ENCODE assay signal across 16 cellular contexts in genomic region chr11:2325719-2326118, GRCh38. TPM values are rescaled to one million over a fixed set of nuclear protein-coding genes. Genes with fewer than 3 reads are reported as not detected.
A peak's percentile ranks its signal among the peaks of the same experiment; 100 is the strongest.
DNase-seq lines count a peak whose midpoint lies in the region; ATAC-seq, FAIRE-seq and TF ChIP-seq lines count a peak whose summit lies in the region.
"Had no signal": no experiment of that assay in that cellular context is flagged by ENCODE, and none has a peak within 500 bp of the region (broad histone marks: within the 10 kb centered on the region; RNA-seq: fewer than 3 reads in every experiment).

No MANE protein-coding gene starts in this region.

- 48% methylated on average over 2 of the region's 2 CpGs for WGBS in liver
- 6% methylated on average over 2 of the region's 2 CpGs for WGBS in HepG2 (ENCODE audit: low lambda C conversion rate)
- WGBS in tibial nerve, 2 donors = 74 to 83% methylated on average over 2 of the region's 2 CpGs

- H4K20me1 ChIP-seq in HepG2 (ENCODE audit: insufficient read depth, low read length) = no peaks in the 10 kb centered on the region

- peaks cover 0 to 1% (median 0%) of the 10 kb centered on the region in 4 donors for H3K9me3 ChIP-seq in liver (ENCODE audit: control insufficient read depth in 4 of 4, low read length in 3 of 4)
- H3K9me3 ChIP-seq in HepG2 (ENCODE audit: low read length) = 0 out of 2 replicates have a peak, but pooled peaks cover 4% of the 10 kb centered on the region
- H3K9me3 ChIP-seq in tibial nerve = no peaks in the 10 kb centered on the region

- no peak for FAIRE-seq in HepG2 (lab: Jason Lieb, UNC)
- FAIRE-seq: urothelium cell line had no signal

- H3K36me3 ChIP-seq in liver (ENCODE audit: control insufficient read depth in 4 of 4, insufficient read depth in 3 of 4, low read depth in 1 of 4, low read length in 3 of 4) (no peaks in the 10 kb centered on the region), HepG2 (replicated peaks in 1 of 2; ENCODE audit: control insufficient read depth in 1 of 2, insufficient read depth in 2 of 2, low read length in 2 of 2) (no peaks in the 10 kb centered on the region), tibial nerve (no peaks in the 10 kb centered on the region)

- no peak overlapping the region for H3K4me2 ChIP-seq in HepG2 (ENCODE audit: low read depth, low read length)

- no peak for TF ChIP-seq CTCF in liver (IDR thresholded peaks at IDR 0.05; ENCODE audit: low read depth, low read length, missing input control)
- no peak for TF ChIP-seq CTCF in HepG2 (CRISPR knock-in tag; IDR thresholded peaks at IDR 0.05)
- no peak for TF ChIP-seq CTCF in tibial nerve (IDR thresholded peaks at IDR 0.05)

- TF ChIP-seq EP300 in HepG2 (IDR thresholded peaks at IDR 0.05; ENCODE audit: low read depth in 2 of 2, low read length in 2 of 2) (no peak), HepG2 (CRISPR knock-in tag; IDR thresholded peaks at IDR 0.05; ENCODE audit: borderline replicate concordance) (no peak), tibial nerve (IDR thresholded peaks at IDR 0.05) (no peak)

- H3K4me3 ChIP-seq in liver (ENCODE audit: low read depth in 1 of 3, low read length in 3 of 3) = no peak overlapping the region
- no peak overlapping the region for H3K4me3 ChIP-seq in HepG2 (replicated peaks in 1 of 3; ENCODE audit: insufficient read depth in 1 of 3, low read depth in 2 of 3, low read length in 3 of 3)
- H3K4me3 ChIP-seq in tibial nerve = no peak overlapping the region

- no peak overlapping the region for H2AFZ ChIP-seq in HepG2 (ENCODE audit: low read length)

- DNase-seq in HepG2 (ENCODE audit: low spot score) (no peak), cerebellum (ENCODE audit: low spot score) (peak; percentile 94), hepatic stellate cell (ENCODE audit: low spot score) (peak; percentile 65), ureter (ENCODE audit: low spot score) (peak; percentile 57), COLO829 (ENCODE audit: low spot score) (no peak), tibial nerve (ENCODE audit: low spot score in 2 of 2) (no peak)
- DNase-seq: activated T-cell treated with anti-CD3 and anti-CD28 coated beads, Interleukin-2, amount 50 U/mL, for 1 hour; effector memory CD8-positive, alpha-beta T cell; hippocampal formation; SW 1271 had no signal

- POLR2A ChIA-PET in HepG2 (lab: Yijun Ruan, JAX) = no interaction called here

- peak; percentile 49 to 64 for TF ChIP-seq RAD21 in liver (IDR thresholded peaks at IDR 0.05)
- TF ChIP-seq RAD21 in HepG2 (CRISPR knock-in tag; IDR thresholded peaks at IDR 0.05) = no peak

- peak overlapping the region; percentile 8 to 21 for H3K27ac ChIP-seq in liver (ENCODE audit: low read depth in 1 of 2, low read length in 2 of 2)
- no peak overlapping the region for H3K27ac ChIP-seq in HepG2 (ENCODE audit: extremely low read length, insufficient read depth, low read length)
- no peak overlapping the region for H3K27ac ChIP-seq in tibial nerve

- no peaks in the 10 kb centered on the region for H3K27me3 ChIP-seq in liver (ENCODE audit: control insufficient read depth in 4 of 4, insufficient read depth in 4 of 4, low read length in 3 of 4)
- H3K27me3 ChIP-seq in HepG2 (ENCODE audit: control insufficient read depth in 1 of 2, insufficient read depth in 2 of 2, low read length in 2 of 2) = peaks cover 6 to 51% of the 10 kb centered on the region in 2 experiments
- H3K27me3 ChIP-seq in tibial nerve = no peaks in the 10 kb centered on the region

- intact Hi-C loops in HepG2 (cut with micrococcal nuclease; ENCODE audit: unreplicated experiment) = no loop called here

- peaks cover 6 to 34% (median 27%) of the 10 kb centered on the region in 4 donors for H3K4me1 ChIP-seq in liver (ENCODE audit: control insufficient read depth in 4 of 4, insufficient read depth in 4 of 4, low read length in 3 of 4)
- H3K4me1 ChIP-seq in HepG2 (ENCODE audit: insufficient read depth, low read length) = no peaks in the 10 kb centered on the region
- H3K4me1 ChIP-seq in tibial nerve = no peaks in the 10 kb centered on the region

- H3K9ac ChIP-seq in liver (ENCODE audit: low read depth in 1 of 2, low read length in 2 of 2) (no peak overlapping the region), HepG2 (ENCODE audit: insufficient read depth, low read depth, low read length) (no peak overlapping the region)

- CTCF ChIA-PET in HepG2 (lab: Yijun Ruan, JAX; ENCODE audit: low intra/inter-chr PET ratio, low total read pairs) = no interaction called here

- TF ChIP-seq POLR2A in HepG2 (IDR thresholded peaks at IDR 0.05; ENCODE audit: insufficient read depth in 1 of 2, low read depth in 2 of 2, low read length in 2 of 2) (no peak), tibial nerve (IDR thresholded peaks at IDR 0.05) (no peak)

- no TSS peak for BruUV-seq in HepG2 (replicated peaks; lab: Mats Ljungman, UMichigan)

- no peaks in the 10 kb centered on the region for H3K79me2 ChIP-seq in HepG2 (ENCODE audit: insufficient read depth, low read length)

- no peak for ATAC-seq in HepG2
- no peak for ATAC-seq in HG02610 (IDR thresholded peaks at IDR 0.05; ENCODE audit: unreplicated experiment)
- ATAC-seq: effector memory CD8-positive, alpha-beta T cell had no signal

- in situ Hi-C loops in HepG2 (cut with HindIII; ENCODE audit: extremely low pct_ligation_motif_present, low pct_unique_long_range_greater_than_20kb) = no loop called here

RNA-seq across cellular contexts. Expression of gene TSPAN32, which starts 23.9 kb away (rescaled TPM):
- total RNA-seq in liver = 10 to 100 TPM in 1 of 2 donors, under 1 TPM in 1; 0.25 to 71.4 TPM
- polyA plus RNA-seq in liver = under 1 TPM; 0.32 to 0.57 TPM
- total RNA-seq in HepG2 (2016; rRNA removed; fragmentation: Illumina TruSeq; extraction: Trizol) = 0.09 TPM in 1 of 2 replicates, not detected in the other
- not detected in 2 replicates for total RNA-seq in HepG2 (2016; cell fraction: cytosol; rRNA removed; fragmentation: Illumina TruSeq; extraction: Trizol; ENCODE audit: low read depth)
- 0.24 TPM in 1 of 2 replicates, not detected in the other for total RNA-seq in HepG2 (2016; cell fraction: insoluble cytoplasmic fraction; rRNA removed; fragmentation: Illumina TruSeq; extraction: Trizol)
- not detected in 2 replicates for total RNA-seq in HepG2 (2016; cell fraction: membrane; rRNA removed; fragmentation: Illumina TruSeq; extraction: Trizol)
- 0.31 and 0.53 TPM in 2 replicates for total RNA-seq in HepG2 (2016; cell fraction: nucleus; rRNA removed; fragmentation: Illumina TruSeq; extraction: Trizol)
- 0.39 and 0.70 TPM in 2 replicates for polyA plus RNA-seq in HepG2 (2011; rRNA removed)
- 0.18 and 0.34 TPM in 2 replicates for polyA plus RNA-seq in HepG2 (2011; cell fraction: cytosol; rRNA removed)
- 2.2 and 7.0 TPM in 2 replicates for polyA plus RNA-seq in HepG2 (2011; cell fraction: nucleus; rRNA removed)
- polyA plus RNA-seq in HepG2 (2012) = 0.51 and 1.2 TPM in 2 replicates
- not detected in 2 replicates for polyA plus RNA-seq in HepG2 (2016; cell fraction: cytosol; fragmentation: Illumina TruSeq; extraction: Trizol; ENCODE audit: low read depth)
- polyA plus RNA-seq in HepG2 (2016; cell fraction: insoluble cytoplasmic fraction; fragmentation: Illumina TruSeq; extraction: Trizol; ENCODE audit: low read depth) = not detected in 2 replicates
- not detected in 2 replicates for polyA plus RNA-seq in HepG2 (2016; cell fraction: membrane; fragmentation: Illumina TruSeq; extraction: Trizol; ENCODE audit: low read depth)
- 0.19 and 0.56 TPM in 2 replicates for polyA plus RNA-seq in HepG2 (2016; cell fraction: nucleus; fragmentation: Illumina TruSeq; extraction: Trizol; ENCODE audit: insufficient read depth, low read depth)
- polyA minus RNA-seq in HepG2 (2011; rRNA and poly(A)+ RNA removed; ENCODE audit: low replicate concordance) = 0.07 and 1.3 TPM in 2 replicates
- not detected in 2 replicates for polyA minus RNA-seq in HepG2 (2011; cell fraction: cytosol; rRNA and poly(A)+ RNA removed)
- polyA minus RNA-seq in HepG2 (2011; cell fraction: nucleus; rRNA and poly(A)+ RNA removed) = 0.90 TPM in 1 of 2 replicates, not detected in the other
- total RNA-seq in cerebellum = 0.27 TPM
- total RNA-seq in ureter = 4.3 TPM
- 1 to 10 TPM; 1.8 to 9.0 (median 5.8) TPM for total RNA-seq in tibial nerve
- total RNA-seq: A673, lung microvascular endothelial cell had no signal

RNA-seq across cellular contexts. Expression of gene C11orf21, which starts 24.0 kb away (rescaled TPM):
- total RNA-seq in liver (10 to 100 TPM in 1 of 2 donors, under 1 TPM in 1; 0.67 to 16.2 TPM), HepG2 (2016; rRNA removed; fragmentation: Illumina TruSeq; extraction: Trizol) (not detected in 2 replicates), cerebellum (0.27 TPM), ureter (2.3 TPM), tibial nerve (1 to 10 TPM in 2 of 4 donors, under 1 TPM in 2; 0.39 to 2.4 (median 1.1) TPM)
- polyA plus RNA-seq in liver (under 1 TPM; 0.14 to 0.22 TPM), HepG2 (2011; rRNA removed) (0.03 and 0.08 TPM in 2 replicates)
- not detected in 2 replicates for total RNA-seq in HepG2 (2016; cell fraction: cytosol; rRNA removed; fragmentation: Illumina TruSeq; extraction: Trizol; ENCODE audit: low read depth)
- total RNA-seq in HepG2 (2016; cell fraction: insoluble cytoplasmic fraction; rRNA removed; fragmentation: Illumina TruSeq; extraction: Trizol) = not detected in 2 replicates
- total RNA-seq in HepG2 (2016; cell fraction: membrane; rRNA removed; fragmentation: Illumina TruSeq; extraction: Trizol) = not detected in 2 replicates
- not detected in 2 replicates for total RNA-seq in HepG2 (2016; cell fraction: nucleus; rRNA removed; fragmentation: Illumina TruSeq; extraction: Trizol)
- polyA plus RNA-seq in HepG2 (2011; cell fraction: cytosol; rRNA removed) = 0.04 TPM in 1 of 2 replicates, not detected in the other
- 0.09 and 0.11 TPM in 2 replicates for polyA plus RNA-seq in HepG2 (2011; cell fraction: nucleus; rRNA removed)
- polyA plus RNA-seq in HepG2 (2012) = not detected in 2 replicates
- not detected in 2 replicates for polyA plus RNA-seq in HepG2 (2016; cell fraction: cytosol; fragmentation: Illumina TruSeq; extraction: Trizol; ENCODE audit: low read depth)
- polyA plus RNA-seq in HepG2 (2016; cell fraction: insoluble cytoplasmic fraction; fragmentation: Illumina TruSeq; extraction: Trizol; ENCODE audit: low read depth) = not detected in 2 replicates
- polyA plus RNA-seq in HepG2 (2016; cell fraction: membrane; fragmentation: Illumina TruSeq; extraction: Trizol; ENCODE audit: low read depth) = not detected in 2 replicates
- not detected in 2 replicates for polyA plus RNA-seq in HepG2 (2016; cell fraction: nucleus; fragmentation: Illumina TruSeq; extraction: Trizol; ENCODE audit: insufficient read depth, low read depth)
- 0.12 TPM in 1 of 2 replicates, not detected in the other for polyA minus RNA-seq in HepG2 (2011; rRNA and poly(A)+ RNA removed; ENCODE audit: low replicate concordance)
- polyA minus RNA-seq in HepG2 (2011; cell fraction: cytosol; rRNA and poly(A)+ RNA removed) = not detected in 2 replicates
- polyA minus RNA-seq in HepG2 (2011; cell fraction: nucleus; rRNA and poly(A)+ RNA removed) = not detected in 2 replicates
- total RNA-seq: A673, lung microvascular endothelial cell had no signal

RNA-seq across cellular contexts. Expression of gene CD81, which starts 51.4 kb away (rescaled TPM):
- total RNA-seq in liver (100 to 1,000 TPM in 1 of 2 donors, 10 to 100 TPM in 1; 76.9 to 190 TPM), HepG2 (2016; rRNA removed; fragmentation: Illumina TruSeq; extraction: Trizol) (not detected in 2 replicates), cerebellum (90.7 TPM), ureter (831 TPM), tibial nerve (100 to 1,000 TPM; 650 to 822 (median 674) TPM)
- polyA plus RNA-seq in liver (100 to 1,000 TPM; 139 to 712 TPM), HepG2 (2011; rRNA removed) (not detected in 2 replicates)
- total RNA-seq in HepG2 (2016; cell fraction: cytosol; rRNA removed; fragmentation: Illumina TruSeq; extraction: Trizol; ENCODE audit: low read depth) = not detected in 2 replicates
- total RNA-seq in HepG2 (2016; cell fraction: insoluble cytoplasmic fraction; rRNA removed; fragmentation: Illumina TruSeq; extraction: Trizol) = not detected in 2 replicates
- total RNA-seq in HepG2 (2016; cell fraction: membrane; rRNA removed; fragmentation: Illumina TruSeq; extraction: Trizol) = not detected in 2 replicates
- not detected in 2 replicates for total RNA-seq in HepG2 (2016; cell fraction: nucleus; rRNA removed; fragmentation: Illumina TruSeq; extraction: Trizol)
- 0.05 TPM in 2 replicates for polyA plus RNA-seq in HepG2 (2011; cell fraction: cytosol; rRNA removed)
- 0.26 TPM in 1 of 2 replicates, not detected in the other for polyA plus RNA-seq in HepG2 (2011; cell fraction: nucleus; rRNA removed)
- polyA plus RNA-seq in HepG2 (2012) = not detected in 2 replicates
- polyA plus RNA-seq in HepG2 (2016; cell fraction: cytosol; fragmentation: Illumina TruSeq; extraction: Trizol; ENCODE audit: low read depth) = not detected in 2 replicates
- polyA plus RNA-seq in HepG2 (2016; cell fraction: insoluble cytoplasmic fraction; fragmentation: Illumina TruSeq; extraction: Trizol; ENCODE audit: low read depth) = not detected in 2 replicates
- polyA plus RNA-seq in HepG2 (2016; cell fraction: membrane; fragmentation: Illumina TruSeq; extraction: Trizol; ENCODE audit: low read depth) = not detected in 2 replicates
- not detected in 2 replicates for polyA plus RNA-seq in HepG2 (2016; cell fraction: nucleus; fragmentation: Illumina TruSeq; extraction: Trizol; ENCODE audit: insufficient read depth, low read depth)
- polyA minus RNA-seq in HepG2 (2011; rRNA and poly(A)+ RNA removed; ENCODE audit: low replicate concordance) = 0.72 and 103 TPM in 2 replicates
- 0.70 TPM in 1 of 2 replicates, not detected in the other for polyA minus RNA-seq in HepG2 (2011; cell fraction: cytosol; rRNA and poly(A)+ RNA removed)
- polyA minus RNA-seq in HepG2 (2011; cell fraction: nucleus; rRNA and poly(A)+ RNA removed) = 0.52 TPM in 1 of 2 replicates, not detected in the other

RNA-seq across cellular contexts. Expression of gene ASCL2, which starts 55.3 kb away (rescaled TPM):
- total RNA-seq in liver (under 1 TPM; 0.17 to 0.47 TPM), HepG2 (2016; rRNA removed; fragmentation: Illumina TruSeq; extraction: Trizol) (0.07 TPM in 1 of 2 replicates, not detected in the other), cerebellum (1.7 TPM), ureter (7.9 TPM), tibial nerve (1 to 10 TPM in 3 of 4 donors, under 1 TPM in 1; 0.66 to 4.1 (median 3.0) TPM)
- polyA plus RNA-seq in liver (under 1 TPM; 0.29 to 0.36 TPM), HepG2 (2011; rRNA removed) (not detected in 2 replicates)
- total RNA-seq in HepG2 (2016; cell fraction: cytosol; rRNA removed; fragmentation: Illumina TruSeq; extraction: Trizol; ENCODE audit: low read depth) = not detected in 2 replicates
- total RNA-seq in HepG2 (2016; cell fraction: insoluble cytoplasmic fraction; rRNA removed; fragmentation: Illumina TruSeq; extraction: Trizol) = 0.09 TPM in 1 of 2 replicates, not detected in the other
- total RNA-seq in HepG2 (2016; cell fraction: membrane; rRNA removed; fragmentation: Illumina TruSeq; extraction: Trizol) = 0.09 and 0.14 TPM in 2 replicates
- not detected in 2 replicates for total RNA-seq in HepG2 (2016; cell fraction: nucleus; rRNA removed; fragmentation: Illumina TruSeq; extraction: Trizol)
- polyA plus RNA-seq in HepG2 (2011; cell fraction: cytosol; rRNA removed) = not detected in 2 replicates
- not detected in 2 replicates for polyA plus RNA-seq in HepG2 (2011; cell fraction: nucleus; rRNA removed)
- polyA plus RNA-seq in HepG2 (2012) = not detected in 2 replicates
- polyA plus RNA-seq in HepG2 (2016; cell fraction: cytosol; fragmentation: Illumina TruSeq; extraction: Trizol; ENCODE audit: low read depth) = not detected in 2 replicates
- 0.13 TPM in 1 of 2 replicates, not detected in the other for polyA plus RNA-seq in HepG2 (2016; cell fraction: insoluble cytoplasmic fraction; fragmentation: Illumina TruSeq; extraction: Trizol; ENCODE audit: low read depth)
- polyA plus RNA-seq in HepG2 (2016; cell fraction: membrane; fragmentation: Illumina TruSeq; extraction: Trizol; ENCODE audit: low read depth) = not detected in 2 replicates
- polyA plus RNA-seq in HepG2 (2016; cell fraction: nucleus; fragmentation: Illumina TruSeq; extraction: Trizol; ENCODE audit: insufficient read depth, low read depth) = not detected in 2 replicates
- polyA minus RNA-seq in HepG2 (2011; rRNA and poly(A)+ RNA removed; ENCODE audit: low replicate concordance) = not detected in 2 replicates
- not detected in 2 replicates for polyA minus RNA-seq in HepG2 (2011; cell fraction: cytosol; rRNA and poly(A)+ RNA removed)
- polyA minus RNA-seq in HepG2 (2011; cell fraction: nucleus; rRNA and poly(A)+ RNA removed) = not detected in 2 replicates
- total RNA-seq: A673 had no signal
- polyA plus RNA-seq: aorta had no signal

Comparison
In these comparisons a context has a peak if more than half of its experiments do, and no peak if none do; other contexts are left out.
1. H3K27ac ChIP-seq: peak in liver (2 of 2); none in HepG2 (single experiment) and tibial nerve (0 of 4).
2. RNA of gene CD81, which starts 51.4 kb away (total RNA-seq): 831 TPM in ureter (single experiment), 650 to 822 TPM in tibial nerve, 76.9 to 190 TPM in liver and 90.7 TPM in cerebellum (single experiment); not detected in HepG2; every median in the first group is over 10 times any median in the second.
3. DNase-seq: peak in cerebellum (single experiment), hepatic stellate cell (single experiment) and ureter (single experiment); none in HepG2 (single experiment), COLO829 (single experiment) and tibial nerve (0 of 2).